In genomic region chr7:146366938-146367337, GRCh38 we compare ENCODE assay signal across 24 cellular contexts.
DNase-seq lines count a peak whose midpoint lies in the region; ATAC-seq and TF ChIP-seq lines count a peak whose summit lies in the region.
"Had no signal": no experiment of that assay in that cellular context is flagged by ENCODE, and none has a peak within 500 bp of the region (broad histone marks: within the 10 kb centered on the region; RNA-seq: fewer than 3 reads in every experiment).

No MANE protein-coding gene starts in this region.

- peaks cover 0 to 15% (median 3%) of the 10 kb centered on the region in 8 donors for H3K9me3 Mint-ChIP-seq in CD4-positive, alpha-beta memory T cell
- H3K9me3 Mint-ChIP-seq: H9 had no signal

- intact Hi-C loops in sciatic nerve (cut with DNase I): no loop called here
- intact Hi-C loops in CD4-positive, alpha-beta memory T cell (cut with micrococcal nuclease): no loop called here

- in situ Hi-C loops in GM23248 (cut with MboI): no loop called here

- H3K27ac Mint-ChIP-seq in CD4-positive, alpha-beta memory T cell: no peak overlapping the region
- H3K27ac Mint-ChIP-seq: activated CD8-positive, alpha-beta memory T cell treated with anti-CD3 and anti-CD28 coated beads, Interleukin-2, amount 10 ng/mL, durations not matched to agents 7 days and 5 days; activated naive CD8-positive, alpha-beta T cell treated with anti-CD3 and anti-CD28 coated beads for 36 hours; activated T-helper 17 cell treated with anti-CD3 and anti-CD28 coated beads, Interleukin-2, amount 50 U/mL, for 72 hours; effector memory CD8-positive, alpha-beta T cell; H9; natural killer cell; stimulated activated naive CD8-positive, alpha-beta T cell treated with anti-CD3 and anti-CD28 coated beads, Interleukin-15, Interleukin-2, amounts not matched to agents 100 ng/mL and 50 ng/mL, for 24 hours had no signal

- H3K36me3 Mint-ChIP-seq in CD4-positive, alpha-beta memory T cell: no peaks in the 10 kb centered on the region
- H3K36me3 Mint-ChIP-seq: activated CD8-positive, alpha-beta memory T cell treated with anti-CD3 and anti-CD28 coated beads, Interleukin-2, amount 10 ng/mL, durations not matched to agents 7 days and 5 days; activated naive CD8-positive, alpha-beta T cell treated with anti-CD3 and anti-CD28 coated beads for 36 hours had no signal

- no peak overlapping the region for H3K9ac ChIP-seq in GM23248
- H3K9ac ChIP-seq: parathyroid adenoma had no signal

- H4K20me1 ChIP-seq in GM23248 (ENCODE audit: insufficient read depth): no peaks in the 10 kb centered on the region; the same call in 1 of the 2 replicates

- no peaks in the 10 kb centered on the region for H3K79me2 ChIP-seq in GM23248 (ENCODE audit: insufficient read depth)
- H3K79me2 ChIP-seq: parathyroid adenoma had no signal

- no peaks in the 10 kb centered on the region for H3K27me3 Mint-ChIP-seq in CD4-positive, alpha-beta memory T cell
- H3K27me3 Mint-ChIP-seq: activated CD8-positive, alpha-beta memory T cell treated with anti-CD3 and anti-CD28 coated beads, Interleukin-2, amount 10 ng/mL, durations not matched to agents 7 days and 5 days; activated naive CD8-positive, alpha-beta T cell treated with anti-CD3 and anti-CD28 coated beads for 36 hours; activated T-helper 17 cell treated with anti-CD3 and anti-CD28 coated beads, Interleukin-2, amount 50 U/mL, for 72 hours; central memory CD8-positive, alpha-beta T cell; effector memory CD8-positive, alpha-beta T cell; stimulated activated naive CD8-positive, alpha-beta T cell treated with anti-CD3 and anti-CD28 coated beads, Interleukin-15, Interleukin-2, amounts not matched to agents 100 ng/mL and 50 ng/mL, for 24 hours had no signal

- no peak overlapping the region for H3K4me3 Mint-ChIP-seq in CD4-positive, alpha-beta memory T cell
- H3K4me3 Mint-ChIP-seq: activated CD8-positive, alpha-beta memory T cell treated with anti-CD3 and anti-CD28 coated beads, Interleukin-2, amount 10 ng/mL, durations not matched to agents 7 days and 5 days; activated naive CD8-positive, alpha-beta T cell treated with anti-CD3 and anti-CD28 coated beads for 36 hours; activated T-helper 17 cell treated with anti-CD3 and anti-CD28 coated beads, Interleukin-2, amount 50 U/mL, for 72 hours; central memory CD8-positive, alpha-beta T cell; effector memory CD8-positive, alpha-beta T cell; H9; natural killer cell; stimulated activated naive CD8-positive, alpha-beta T cell treated with anti-CD3 and anti-CD28 coated beads, Interleukin-15, Interleukin-2, amounts not matched to agents 100 ng/mL and 50 ng/mL, for 24 hours had no signal

- no peaks in the 10 kb centered on the region for H3K27me3 ChIP-seq in GM23248 (replicated peaks; ENCODE audit: insufficient read depth)
- no peaks in the 10 kb centered on the region for H3K27me3 ChIP-seq in CD4-positive, alpha-beta memory T cell (ENCODE audit: insufficient read depth, low read length)

- TF ChIP-seq CTCF in RWPE1 (conservative IDR thresholded peaks at IDR 0.05; ENCODE audit: low read depth) (no peak), cardiac fibroblast (IDR thresholded peaks at IDR 0.05; ENCODE audit: low read depth, low read length) (no peak)

- CTCF ChIA-PET in RWPE1 (lab: Yijun Ruan, JAX): no interaction called here
- CTCF ChIA-PET in CD4-positive, alpha-beta memory T cell (lab: Charles Lee; ENCODE audit: partially characterized antibody): no interaction called here

- WGBS in GM23248 (ENCODE audit: low coverage in 1 of 2, low lambda C conversion rate in 2 of 2, missing lambda C conversion rate in 2 of 2), 2 experiments: 25 to 41% methylated on average over 2 of the region's 2 CpGs

- no peak overlapping the region for H2AFZ ChIP-seq in GM23248
- H2AFZ ChIP-seq: parathyroid adenoma had no signal

- no peaks in the 10 kb centered on the region for H3K9me3 ChIP-seq in GM23248 (ENCODE audit: low read depth)
- H3K9me3 ChIP-seq in CD4-positive, alpha-beta memory T cell (ENCODE audit: control insufficient read depth in 1 of 2, low read length in 2 of 2): no peaks in the 10 kb centered on the region

- no peaks in the 10 kb centered on the region for H3K4me1 ChIP-seq in GM23248 (ENCODE audit: insufficient read depth)
- no peaks in the 10 kb centered on the region for H3K4me1 ChIP-seq in CD4-positive, alpha-beta memory T cell (ENCODE audit: insufficient read depth, low read length)
- H3K4me1 ChIP-seq: parathyroid adenoma had no signal

- H3K27ac ChIP-seq in GM23248 (no peak overlapping the region), RWPE1 (no peak overlapping the region)
- no peak overlapping the region for H3K27ac ChIP-seq in CD4-positive, alpha-beta memory T cell (ENCODE audit: low read depth, low read length)
- H3K27ac ChIP-seq: parathyroid adenoma had no signal

- POLR2A ChIA-PET in RWPE1 (lab: Yijun Ruan, JAX; ENCODE audit: low non-redundant PET): no interaction called here
- POLR2A ChIA-PET in CD4-positive, alpha-beta memory T cell (lab: Charles Lee; ENCODE audit: partially characterized antibody): no interaction called here

- H3K4me1 Mint-ChIP-seq in CD4-positive, alpha-beta memory T cell: no peaks in the 10 kb centered on the region
- H3K4me1 Mint-ChIP-seq: activated CD8-positive, alpha-beta memory T cell treated with anti-CD3 and anti-CD28 coated beads, Interleukin-2, amount 10 ng/mL, durations not matched to agents 7 days and 5 days; activated naive CD8-positive, alpha-beta T cell treated with anti-CD3 and anti-CD28 coated beads for 36 hours; activated T-helper 17 cell treated with anti-CD3 and anti-CD28 coated beads, Interleukin-2, amount 50 U/mL, for 72 hours; central memory CD8-positive, alpha-beta T cell; H9; natural killer cell had no signal

- H3K36me3 ChIP-seq in GM23248 (ENCODE audit: low read depth): no peaks in the 10 kb centered on the region
- H3K36me3 ChIP-seq in CD4-positive, alpha-beta memory T cell (ENCODE audit: insufficient read depth, low read length): no peaks in the 10 kb centered on the region

- H3F3A ChIP-seq in GM23248 (ENCODE audit: insufficient read depth): no peaks in the 10 kb centered on the region

- no peak for ATAC-seq in left lobe of liver
- ATAC-seq in sciatic nerve: no peak
- ATAC-seq: activated CD8-positive, alpha-beta memory T cell treated with anti-CD3 and anti-CD28 coated beads, Interleukin-2, amount 10 ng/mL, durations not matched to agents 7 days and 5 days; activated T-helper 17 cell treated with anti-CD3 and anti-CD28 coated beads, Interleukin-2, amount 50 U/mL, for 72 hours; effector memory CD8-positive, alpha-beta T cell; natural killer cell had no signal

- H3K4me2 ChIP-seq in GM23248 (ENCODE audit: unreplicated experiment): no peak overlapping the region

- H3K9me2 ChIP-seq in GM23248 (ENCODE audit: insufficient read depth): no peaks in the 10 kb centered on the region

- peak; percentile 16 for DNase-seq in GM23248
- DNase-seq in RWPE1 (ENCODE audit: low spot score): peak; percentile 5
- peak; percentile 2 to 50 for DNase-seq in cardiac fibroblast (ENCODE audit: low read depth in 2 of 2)
- DNase-seq in kidney tubule cell (ENCODE audit: low spot score): peak; percentile 46
- no peak for DNase-seq in DMS 273 (lab: John Stamatoyannopoulos, UW; ENCODE audit: unreplicated experiment)
- DNase-seq in left lobe of liver (ENCODE audit: low spot score): no peak
- no peak for DNase-seq in sciatic nerve (ENCODE audit: low spot score)
- no peak for DNase-seq in CD4-positive, alpha-beta memory T cell
- DNase-seq: activated CD4-positive, alpha-beta T cell treated with anti-CD3 and anti-CD28 coated beads for 4 hours; activated CD8-positive, alpha-beta memory T cell treated with anti-CD3 and anti-CD28 coated beads, Interleukin-2, amount 10 ng/mL, durations not matched to agents 7 days and 5 days; activated naive CD8-positive, alpha-beta T cell treated with anti-CD3 and anti-CD28 coated beads for 36 hours; effector memory CD8-positive, alpha-beta T cell; H9; hypothalamus; IMR-90; kidney; natural killer cell; NCI-H345; RPMI8226; stimulated activated CD4-positive, alpha-beta T cell treated with anti-CD3 and anti-CD28 coated beads, Interleukin-2, amount 100 ng/mL, for 24 hours had no signal

- H3K4me3 ChIP-seq in GM23248 (no peak overlapping the region), cardiac fibroblast (replicated peaks in 1 of 2; ENCODE audit: low read depth in 2 of 2, low read length in 2 of 2) (no peak overlapping the region)
- H3K4me3 ChIP-seq in CD4-positive, alpha-beta memory T cell (ENCODE audit: low read length in 2 of 2): no peak overlapping the region

Comparison
In these comparisons a context has a peak if more than half of its experiments do, and no peak if none do; other contexts are left out.
1. DNase-seq: peak in GM23248 (single experiment), RWPE1 (single experiment), cardiac fibroblast (2 of 2) and kidney tubule cell (single experiment); none in DMS 273 (single experiment), left lobe of liver (single experiment), sciatic nerve (single experiment) and CD4-positive, alpha-beta memory T cell (0 of 5).